In the genomic region with DNA sequence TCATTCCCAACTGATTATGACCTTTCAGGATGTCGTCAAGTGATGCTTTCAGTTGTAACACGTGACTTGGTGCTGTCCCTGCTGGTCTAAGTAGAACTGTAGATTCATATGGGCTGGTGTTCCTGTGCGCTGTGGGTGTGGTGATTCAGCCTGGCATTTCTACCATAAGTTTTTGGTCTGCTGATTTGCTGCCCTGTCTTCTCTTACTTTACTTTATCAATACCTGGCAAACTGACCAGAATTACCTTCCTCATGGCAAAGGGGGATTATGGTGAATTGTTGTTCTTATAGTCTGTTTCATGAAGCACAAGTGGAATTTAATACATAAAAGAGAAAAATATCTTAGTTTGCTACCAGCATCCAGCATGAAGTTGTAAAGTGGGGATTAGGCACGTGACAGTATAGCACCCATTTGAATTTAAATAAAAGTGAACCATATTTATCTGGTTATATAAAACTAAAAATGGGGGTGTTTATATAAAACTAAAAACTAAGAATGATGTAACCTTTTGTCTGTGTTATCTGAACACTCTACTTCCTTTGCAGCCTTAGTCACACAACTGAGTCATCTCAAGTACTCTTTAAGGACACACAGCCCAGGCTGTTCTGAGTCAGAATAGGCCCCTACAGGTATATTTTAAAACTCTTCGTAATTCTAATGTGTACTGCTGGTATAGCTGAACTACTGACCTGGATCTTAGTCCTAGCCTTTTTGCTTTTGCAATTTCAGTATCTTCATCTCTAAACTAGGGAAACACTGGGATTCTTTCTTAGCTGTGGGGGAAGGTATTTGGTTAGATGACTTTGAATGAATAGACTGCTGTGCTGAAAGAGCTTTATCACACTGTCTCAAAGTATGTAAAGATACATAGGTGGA, we compare ENCODE assay signal across 8 cellular contexts. TPM values are rescaled to one million over a fixed set of nuclear protein-coding genes. Genes with fewer than 3 reads are reported as not detected.
DNase-seq lines count a peak whose midpoint lies in the region; ATAC-seq and TF ChIP-seq lines count a peak whose summit lies in the region.

No MANE protein-coding gene starts in this region.

- 51% methylated on average over 5 of the region's 5 CpGs for WGBS in mammary epithelial cell (ENCODE audit: low coverage, missing lambda C conversion rate)
- 78% methylated on average over 5 of the region's 5 CpGs for WGBS in suprapubic skin

- intact Hi-C loops in mammary epithelial cell (cut with micrococcal nuclease), result no loop called here
- intact Hi-C loops in mucosa of descending colon (cut with DNase I, micrococcal nuclease), result no loop called here

- H3K4me2 ChIP-seq in mammary epithelial cell (ENCODE audit: insufficient read depth, low read depth, low read length), result peak overlapping the region; percentile 40

- H4K20me1 ChIP-seq in mammary epithelial cell (ENCODE audit: insufficient read depth, low read length), result peaks cover 1% of the 10 kb centered on the region

- peaks cover 63% of the 10 kb centered on the region for H3K36me3 ChIP-seq in mammary epithelial cell (ENCODE audit: insufficient read depth, low read length)
- peaks cover 6% of the 10 kb centered on the region for H3K36me3 ChIP-seq in mucosa of descending colon (ENCODE audit: low read depth)
- peaks cover 81% of the 10 kb centered on the region for H3K36me3 ChIP-seq in suprapubic skin

- no peaks in the 10 kb centered on the region for H3K9me3 ChIP-seq in mammary epithelial cell (replicated peaks; ENCODE audit: insufficient read depth, low read length)
- no peaks in the 10 kb centered on the region for H3K9me3 ChIP-seq in mucosa of descending colon
- no peaks in the 10 kb centered on the region for H3K9me3 ChIP-seq in suprapubic skin

- DNase-seq in T-cell (peak in 1 of 34 experiments; percentile 14), mammary epithelial cell (peak; percentile 92), mucosa of descending colon (no peak), suprapubic skin (ENCODE audit: low spot score in 2 of 2) (no peak), cerebellar nuclear complex (lab: John Stamatoyannopoulos, UW) (no peak), NAMALWA (ENCODE audit: low spot score) (no peak)

- TF ChIP-seq POLR2A in suprapubic skin (IDR thresholded peaks at IDR 0.05), result no peak

- dilution Hi-C loops in mammary epithelial cell (cut with HindIII; ENCODE audit: low sequenced_read_pairs), result no loop called here

- no peak for TF ChIP-seq EP300 in suprapubic skin (IDR thresholded peaks at IDR 0.05)

- BruUV-seq in mammary epithelial cell (replicated peaks; lab: Mats Ljungman, UMichigan), result TSS peak; percentile 38

- H3K4me3 Mint-ChIP-seq in T-cell, result peak overlapping the region in 1 of 3 donors; percentile 42

- H3K4me1 ChIP-seq in mammary epithelial cell (ENCODE audit: insufficient read depth, low read length) (peaks cover 25% of the 10 kb centered on the region), mucosa of descending colon (ENCODE audit: low read depth) (no peaks in the 10 kb centered on the region), suprapubic skin (peaks cover 9% of the 10 kb centered on the region)

- H3K27ac ChIP-seq in mammary epithelial cell (ENCODE audit: insufficient read depth, low read depth, low read length) (peak overlapping the region; percentile 90), suprapubic skin (peak overlapping the region; percentile 46)

- ATAC-seq in GM18517 (IDR thresholded peaks at IDR 0.05; ENCODE audit: unreplicated experiment) (peak; percentile 83), HG02884 (IDR thresholded peaks at IDR 0.05; ENCODE audit: unreplicated experiment) (peak; percentile 98), T-cell (replicated peaks in 1 of 4) (peak; percentile 56 to 99 (median 98)), mucosa of descending colon (peak; percentile 84)

- peaks cover 74% of the 10 kb centered on the region for H3K36me3 Mint-ChIP-seq in T-cell

- in situ Hi-C loops in mammary epithelial cell (cut with MboI; ENCODE audit: low sequenced_read_pairs in 2 of 2), result no loop called here

- no peak overlapping the region for H2AFZ ChIP-seq in mammary epithelial cell (ENCODE audit: low read depth, low read length)

- no peaks in the 10 kb centered on the region for H3K9me3 Mint-ChIP-seq in T-cell

- H3K27ac Mint-ChIP-seq in T-cell, result peak overlapping the region; percentile 92 to 97

- peaks cover 8 to 30% (median 25%) of the 10 kb centered on the region in 3 donors for H3K4me1 Mint-ChIP-seq in T-cell

- TF ChIP-seq CTCF in mammary epithelial cell (conservative IDR thresholded peaks at IDR 0.05 in 1 of 2, IDR thresholded peaks at IDR 0.05 in 1 of 2; ENCODE audit: extremely low read depth in 1 of 2, insufficient read depth in 1 of 2, low read depth in 1 of 2, low read length in 2 of 2), result peak in 1 of 2 donors; percentile 21
- no peak for TF ChIP-seq CTCF in mucosa of descending colon (IDR thresholded peaks at IDR 0.05)
- no peak for TF ChIP-seq CTCF in suprapubic skin (IDR thresholded peaks at IDR 0.05)

- peaks cover 37% of the 10 kb centered on the region for H3K79me2 ChIP-seq in mammary epithelial cell (ENCODE audit: insufficient read depth, low read length)

- H3K9ac ChIP-seq in mammary epithelial cell (ENCODE audit: insufficient read depth, low read length), result peak overlapping the region; percentile 22

- POLR2A ChIA-PET in T-cell (lab: Charles Lee), result no interaction called here

- H3K27me3 ChIP-seq in mammary epithelial cell (ENCODE audit: insufficient read depth, low read length) (no peaks in the 10 kb centered on the region), suprapubic skin (no peaks in the 10 kb centered on the region)

- CTCF ChIA-PET in T-cell (lab: Charles Lee), result no interaction called here
- CTCF ChIA-PET in mammary epithelial cell (lab: Charles Lee; ENCODE audit: low non-redundant PET), result no interaction called here

- H3K27me3 Mint-ChIP-seq in T-cell, result no peaks in the 10 kb centered on the region

- H3K4me3 ChIP-seq in mammary epithelial cell (replicated peaks in 1 of 3; ENCODE audit: insufficient read depth in 1 of 3, low read depth in 2 of 3, low read length in 3 of 3) (no peak overlapping the region), mucosa of descending colon (no peak overlapping the region), suprapubic skin (no peak overlapping the region)

RNA-seq across cellular contexts. Expression of gene TTC19, which starts 28.3 kb away (rescaled TPM):
- total RNA-seq in T-cell, result 10 to 100 TPM; 39.2 to 58.6 (median 42.2) TPM
- total RNA-seq in mammary epithelial cell, result 10 to 100 TPM; 48.0 to 76.8 TPM
- polyA plus RNA-seq in mammary epithelial cell, result 6.5 TPM
- 19.2 TPM for polyA minus RNA-seq in mammary epithelial cell
- 10 to 100 TPM; 32.5 to 52.2 (median 41.9) TPM for total RNA-seq in mucosa of descending colon
- total RNA-seq in suprapubic skin, result 10 to 100 TPM; 42.6 to 72.6 (median 48.7) TPM

RNA-seq across cellular contexts. Expression of gene ZSWIM7, which starts 28.4 kb away (rescaled TPM):
- total RNA-seq in T-cell (10 to 100 TPM; 18.1 to 28.7 (median 22.8) TPM), mammary epithelial cell (10 to 100 TPM; 12.2 to 21.2 TPM), mucosa of descending colon (10 to 100 TPM; 17.3 to 32.1 (median 26.0) TPM), suprapubic skin (10 to 100 TPM in 3 of 4 donors, 1 to 10 TPM in 1; 9.1 to 15.4 (median 12.5) TPM)
- 20.0 TPM for polyA plus RNA-seq in mammary epithelial cell
- polyA minus RNA-seq in mammary epithelial cell, result 6.3 TPM
